ENCODE assay signal across 26 cellular contexts in the genomic region with DNA sequence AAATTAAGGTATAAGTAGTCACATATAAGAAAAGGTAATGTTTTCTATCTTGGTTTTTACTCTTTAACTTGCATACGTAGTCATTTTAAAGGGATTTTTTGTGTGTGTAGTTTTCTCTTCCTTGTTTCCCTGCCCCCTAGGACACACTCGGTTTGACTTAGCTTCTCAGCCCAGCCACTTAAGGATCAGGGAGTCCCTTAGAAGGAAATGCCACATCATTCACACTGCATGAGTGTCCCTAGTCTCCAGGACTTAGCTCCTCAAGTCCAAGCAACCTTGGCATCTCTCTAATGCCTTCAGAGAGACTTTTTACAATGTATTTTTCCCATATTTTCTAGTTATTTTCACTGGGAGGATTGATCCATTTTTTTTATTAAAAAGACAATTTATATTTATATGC.
"Had no signal": no experiment of that assay in that cellular context is flagged by ENCODE, and none has a peak within 500 bp of the region (broad histone marks: within the 10 kb centered on the region; RNA-seq: fewer than 3 reads in every experiment).

No MANE protein-coding gene starts in this region.

- H3K36me3 Mint-ChIP-seq: naive thymus-derived CD4-positive, alpha-beta T cell had no signal

- H2AFZ ChIP-seq: hepatocyte, parathyroid adenoma had no signal

- H3K36me3 ChIP-seq: heart right ventricle, left ventricle myocardium inferior, neutrophil, right atrium auricular region, right lobe of liver, suprapubic skin, thoracic aorta, tibial artery, upper lobe of right lung had no signal

- H3K9ac ChIP-seq: parathyroid adenoma had no signal

- H3K9me3 ChIP-seq: heart right ventricle, left ventricle myocardium inferior, mucosa of descending colon, neutrophil, right atrium auricular region, right lobe of liver, suprapubic skin, thoracic aorta, tibial artery, upper lobe of right lung had no signal

- H3K27ac ChIP-seq: heart right ventricle, hepatocyte, left ventricle myocardium inferior, neutrophil, parathyroid adenoma, right atrium auricular region, right lobe of liver, suprapubic skin, thoracic aorta, tibial artery, upper lobe of right lung had no signal

- H3K4me1 ChIP-seq: heart right ventricle, left ventricle myocardium inferior, parathyroid adenoma, right atrium auricular region, right lobe of liver, suprapubic skin, tibial artery, upper lobe of right lung had no signal

- H3K4me2 ChIP-seq: hepatocyte had no signal

- H3K27ac Mint-ChIP-seq: naive thymus-derived CD4-positive, alpha-beta T cell; nephron; stimulated activated naive CD8-positive, alpha-beta T cell treated with anti-CD3 and anti-CD28 coated beads, Interleukin-15, Interleukin-2, amounts not matched to agents 100 ng/mL and 50 ng/mL, for 24 hours had no signal

- ATAC-seq: heart right ventricle; left colon; mucosa of descending colon; naive thymus-derived CD4-positive, alpha-beta T cell; right lobe of liver; upper lobe of right lung had no signal

- H3K4me3 Mint-ChIP-seq: naive thymus-derived CD4-positive, alpha-beta T cell; nephron; neural crest cell; stimulated activated naive CD8-positive, alpha-beta T cell treated with anti-CD3 and anti-CD28 coated beads, Interleukin-15, Interleukin-2, amounts not matched to agents 100 ng/mL and 50 ng/mL, for 24 hours had no signal

- H3K4me1 Mint-ChIP-seq: naive thymus-derived CD4-positive, alpha-beta T cell; nephron; neural crest cell had no signal

- H3K4me3 ChIP-seq: heart right ventricle, hepatocyte, left ventricle myocardium inferior, lung, mucosa of descending colon, right atrium auricular region, right lobe of liver, suprapubic skin, thoracic aorta, tibial artery, upper lobe of right lung had no signal

- H3K79me2 ChIP-seq: hepatocyte, parathyroid adenoma had no signal

- H3K27me3 ChIP-seq: heart right ventricle, hepatocyte, neutrophil, right atrium auricular region, right lobe of liver, suprapubic skin, tibial artery, upper lobe of right lung had no signal

- DNase-seq: heart right ventricle; left colon; left ventricle myocardium inferior; midbrain; mucosa of descending colon; naive thymus-derived CD4-positive, alpha-beta T cell; occipital lobe; right lobe of liver; stimulated activated CD4-positive, alpha-beta T cell treated with anti-CD3 and anti-CD28 coated beads, Interleukin-12 subunit alpha, Interleukin-12 subunit beta, amount 100 ng/mL, for 4 hours; stimulated activated CD4-positive, alpha-beta T cell treated with anti-CD3 and anti-CD28 coated beads, Interleukin-15, amount 100 ng/mL, for 24 hours; stimulated activated CD4-positive, alpha-beta T cell treated with anti-CD3 and anti-CD28 coated beads, Interleukin-2, amount 100 ng/mL, for 24 hours; stimulated activated CD4-positive, alpha-beta T cell treated with anti-CD3 and anti-CD28 coated beads, Interleukin-4, amount 100 ng/mL, for 1 hour; stimulated activated naive CD4-positive, alpha-beta T cell; tibial artery; trophoblast cell; upper lobe of right lung had no signal

- H3K9me3 Mint-ChIP-seq: nephron; neural crest cell; stimulated activated naive CD8-positive, alpha-beta T cell treated with anti-CD3 and anti-CD28 coated beads, Interleukin-15, Interleukin-2, amounts not matched to agents 100 ng/mL and 50 ng/mL, for 24 hours had no signal
